ENCODE assay signal across 26 cellular contexts in genomic region chr7:43664681-43665080, GRCh38.
A peak's percentile ranks its signal among the peaks of the same experiment; 100 is the strongest.
DNase-seq lines count a peak whose midpoint lies in the region; ATAC-seq, FAIRE-seq and TF ChIP-seq lines count a peak whose summit lies in the region.
"Had no signal": no experiment of that assay in that cellular context is flagged by ENCODE, and none has a peak within 500 bp of the region (broad histone marks: within the 10 kb centered on the region; RNA-seq: fewer than 3 reads in every experiment).

No MANE protein-coding gene starts in this region.

- CTCF ChIA-PET in activated CD4-positive, alpha-beta memory T cell treated with anti-CD3 and anti-CD28 coated beads for 36 hours (lab: Charles Lee): interaction anchor here (1.0 to 1.7 kb wide), 3 partner anchors 12 to 82 kb away, joined by 3 to 9 read pairs (median 3); partner anchors contain the start of gene STK17A
- CTCF ChIA-PET in activated CD4-positive, alpha-beta memory T cell treated with anti-CD3 and anti-CD28 coated beads, Interleukin-2, amount 10 ng/mL, durations not matched to agents 7 days and 5 days (lab: Charles Lee): interaction anchor here (1.0 to 2.5 kb wide), 3 partner anchors 14 to 82 kb away, joined by 3 to 11 read pairs (median 4); partner anchors contain the start of gene STK17A
- CTCF ChIA-PET in WTC11 (lab: Charles Lee): no interaction called here

- peak; percentile 88 for FAIRE-seq in GM12892 (lab: Jason Lieb, UNC)

- H2AK5ac ChIP-seq in mesenchymal stem cell (ENCODE audit: low read length, severe bottlenecking): no peak overlapping the region

- H3K4me3 ChIP-seq in mesenchymal stem cell (ENCODE audit: insufficient read depth in 1 of 2, low read depth in 1 of 2, low read length in 2 of 2) (no peak overlapping the region), colonic mucosa (no peak overlapping the region)
- H3K4me3 ChIP-seq: adrenal gland, breast epithelium, tibial artery had no signal

- H3K9me3 ChIP-seq in mesenchymal stem cell (ENCODE audit: control insufficient read depth, low read length) (no peaks in the 10 kb centered on the region), colonic mucosa (no peaks in the 10 kb centered on the region)
- H3K9me3 ChIP-seq: breast epithelium, tibial artery had no signal

- ATAC-seq in WTC11 (no peak), HG02678 (IDR thresholded peaks at IDR 0.05; ENCODE audit: unreplicated experiment) (no peak)

- H3K27me3 Mint-ChIP-seq in activated CD4-positive, alpha-beta memory T cell treated with anti-CD3 and anti-CD28 coated beads for 36 hours: no peaks in the 10 kb centered on the region
- H3K27me3 Mint-ChIP-seq in activated CD4-positive, alpha-beta memory T cell treated with anti-CD3 and anti-CD28 coated beads, Interleukin-2, amount 10 ng/mL, durations not matched to agents 7 days and 5 days: no peaks in the 10 kb centered on the region
- H3K27me3 Mint-ChIP-seq in WTC11 (ENCODE audit: low read depth): no peaks in the 10 kb centered on the region
- H3K27me3 Mint-ChIP-seq: activated CD4-positive, alpha-beta T cell treated with anti-CD3 and anti-CD28 coated beads, Interleukin-2, amount 10 ng/mL, durations not matched to agents 7 days and 5 days had no signal

- peak overlapping the region; percentile 81 for H3K27ac Mint-ChIP-seq in activated CD4-positive, alpha-beta memory T cell treated with anti-CD3 and anti-CD28 coated beads for 36 hours
- H3K27ac Mint-ChIP-seq in activated CD4-positive, alpha-beta memory T cell treated with anti-CD3 and anti-CD28 coated beads, Interleukin-2, amount 10 ng/mL, durations not matched to agents 7 days and 5 days: no peak overlapping the region
- peak overlapping the region; percentile 37; the same call in 1 of the 2 replicates for H3K27ac Mint-ChIP-seq in WTC11
- H3K27ac Mint-ChIP-seq: HFFc6 had no signal

- peaks cover 72% of the 10 kb centered on the region for H3K4me1 Mint-ChIP-seq in activated CD4-positive, alpha-beta memory T cell treated with anti-CD3 and anti-CD28 coated beads for 36 hours (ENCODE audit: low read depth)
- peaks cover 50% of the 10 kb centered on the region for H3K4me1 Mint-ChIP-seq in activated CD4-positive, alpha-beta memory T cell treated with anti-CD3 and anti-CD28 coated beads, Interleukin-2, amount 10 ng/mL, durations not matched to agents 7 days and 5 days
- peaks cover 45% of the 10 kb centered on the region for H3K4me1 Mint-ChIP-seq in WTC11

- no CpG with 5 or more reads among the region's 1 CpG for WGBS in mesenchymal stem cell

- no peak overlapping the region for H3K4me3 Mint-ChIP-seq in activated CD4-positive, alpha-beta memory T cell treated with anti-CD3 and anti-CD28 coated beads for 36 hours
- H3K4me3 Mint-ChIP-seq in activated CD4-positive, alpha-beta memory T cell treated with anti-CD3 and anti-CD28 coated beads, Interleukin-2, amount 10 ng/mL, durations not matched to agents 7 days and 5 days: no peak overlapping the region
- no peak overlapping the region for H3K4me3 Mint-ChIP-seq in WTC11
- H3K4me3 Mint-ChIP-seq: activated CD4-positive, alpha-beta T cell treated with anti-CD3 and anti-CD28 coated beads, Interleukin-2, amount 10 ng/mL, durations not matched to agents 7 days and 5 days; HFFc6 had no signal

- H3K9ac ChIP-seq in mesenchymal stem cell (ENCODE audit: low read length) (no peak overlapping the region), colonic mucosa (ENCODE audit: low read depth in 2 of 2, low read length in 2 of 2) (no peak overlapping the region)

- H3K36me3 ChIP-seq in mesenchymal stem cell (ENCODE audit: control insufficient read depth in 1 of 2, insufficient read depth in 2 of 2, low read depth in 1 of 2, low read length in 2 of 2) (no peaks in the 10 kb centered on the region), colonic mucosa (no peaks in the 10 kb centered on the region)
- H3K36me3 ChIP-seq: adrenal gland, breast epithelium had no signal

- no peak overlapping the region for H3K18ac ChIP-seq in mesenchymal stem cell (ENCODE audit: low read depth in 1 of 2, low read length in 2 of 2)

- intact Hi-C loops in activated CD4-positive, alpha-beta memory T cell treated with anti-CD3 and anti-CD28 coated beads for 36 hours (cut with micrococcal nuclease): no loop called here
- intact Hi-C loops in colonic mucosa (cut with DNase I): no loop called here

- peaks cover 16% of the 10 kb centered on the region for H3K79me1 ChIP-seq in mesenchymal stem cell (replicated peaks; ENCODE audit: low read length, poor library complexity, severe bottlenecking)

- no peak overlapping the region for H3K4ac ChIP-seq in mesenchymal stem cell (ENCODE audit: low read depth in 1 of 2, low read length in 2 of 2)

- no peak overlapping the region for H4K91ac ChIP-seq in mesenchymal stem cell (ENCODE audit: low read length)

- POLR2A ChIA-PET in activated CD4-positive, alpha-beta memory T cell treated with anti-CD3 and anti-CD28 coated beads for 36 hours (lab: Charles Lee): interaction anchor here (1.1 to 2.5 kb wide), 4 partner anchors 15 to 82 kb away, joined by 3 to 8 read pairs (median 5); partner anchors contain the start of gene STK17A
- POLR2A ChIA-PET in activated CD4-positive, alpha-beta memory T cell treated with anti-CD3 and anti-CD28 coated beads, Interleukin-2, amount 10 ng/mL, durations not matched to agents 7 days and 5 days (lab: Charles Lee): interaction anchor here (3.9 kb wide), 1 partner anchor 15 kb away, joined by 20 read pairs; no protein-coding TSS in a partner anchor
- POLR2A ChIA-PET in WTC11 (lab: Charles Lee): no interaction called here

- no peak overlapping the region for H2BK15ac ChIP-seq in mesenchymal stem cell (ENCODE audit: low read depth, poor library complexity, severe bottlenecking)

- H2BK12ac ChIP-seq in mesenchymal stem cell (ENCODE audit: low read length in 2 of 2): no peak overlapping the region

- no peaks in the 10 kb centered on the region for H3K27me3 ChIP-seq in mesenchymal stem cell (ENCODE audit: control insufficient read depth in 1 of 2, insufficient read depth in 1 of 2, low read length in 2 of 2)
- no peaks in the 10 kb centered on the region for H3K27me3 ChIP-seq in colonic mucosa
- H3K27me3 ChIP-seq: adrenal gland, breast epithelium, tibial artery had no signal

- peaks cover 39% of the 10 kb centered on the region for H3K36me3 Mint-ChIP-seq in activated CD4-positive, alpha-beta memory T cell treated with anti-CD3 and anti-CD28 coated beads for 36 hours
- H3K36me3 Mint-ChIP-seq in activated CD4-positive, alpha-beta memory T cell treated with anti-CD3 and anti-CD28 coated beads, Interleukin-2, amount 10 ng/mL, durations not matched to agents 7 days and 5 days (ENCODE audit: low read depth): peaks cover 57% of the 10 kb centered on the region
- peaks cover 44% of the 10 kb centered on the region for H3K36me3 Mint-ChIP-seq in WTC11

- H3K23ac ChIP-seq in mesenchymal stem cell (ENCODE audit: low read length in 2 of 2): no peak overlapping the region

- TF ChIP-seq CTCF in WTC11 (IDR thresholded peaks at IDR 0.05): no peak
- TF ChIP-seq CTCF in colonic mucosa (IDR thresholded peaks at IDR 0.05): no peak

- peaks cover 14% of the 10 kb centered on the region for H3K9me3 Mint-ChIP-seq in activated CD4-positive, alpha-beta memory T cell treated with anti-CD3 and anti-CD28 coated beads for 36 hours
- peaks cover 12% of the 10 kb centered on the region for H3K9me3 Mint-ChIP-seq in activated CD4-positive, alpha-beta memory T cell treated with anti-CD3 and anti-CD28 coated beads, Interleukin-2, amount 10 ng/mL, durations not matched to agents 7 days and 5 days
- H3K9me3 Mint-ChIP-seq in WTC11: peaks cover 20% of the 10 kb centered on the region
- H3K9me3 Mint-ChIP-seq: HFFc6 had no signal

- H4K8ac ChIP-seq in mesenchymal stem cell (ENCODE audit: low read length): no peak overlapping the region

- H2BK120ac ChIP-seq in mesenchymal stem cell (ENCODE audit: low read depth, low read length): no peak overlapping the region

- no peak for TF ChIP-seq POLR2A in GM12892 (IDR thresholded peaks at IDR 0.05; ENCODE audit: low read depth, low read length)

- no peak overlapping the region for H3K14ac ChIP-seq in mesenchymal stem cell (ENCODE audit: low read length in 2 of 2)

- H2BK5ac ChIP-seq in mesenchymal stem cell (ENCODE audit: low read depth, low read length, poor library complexity, severe bottlenecking): no peak overlapping the region

- DNase-seq in activated CD4-positive, alpha-beta memory T cell treated with anti-CD3 and anti-CD28 coated beads for 36 hours: no peak
- no peak for DNase-seq in activated CD4-positive, alpha-beta memory T cell treated with anti-CD3 and anti-CD28 coated beads, Interleukin-2, amount 10 ng/mL, durations not matched to agents 7 days and 5 days
- DNase-seq in GM12892 (ENCODE audit: insufficient read length) (no peak), WTC11 (ENCODE audit: low spot score) (no peak), mesenchymal stem cell (peak; percentile 36), colonic mucosa (no peak), SHP77 (lab: John Stamatoyannopoulos, UW) (no peak)
- DNase-seq: 8988T; activated CD4-positive, alpha-beta T cell treated with anti-CD3 and anti-CD28 coated beads, Interleukin-2, amount 10 ng/mL, durations not matched to agents 7 days and 5 days; adrenal gland; AML-193; COR-L47; dermis blood vessel endothelial cell; DMS79 treated with DMSO at 0.1 percent for 48 hours; head of caudate nucleus; HFFc6; NCI-H1048; NCI-H2081; NCI-H446; OCI-M1; Right ventricle myocardium superior; stimulated activated CD4-positive, alpha-beta T cell treated with anti-CD3 and anti-CD28 coated beads, Interleukin-2, amount 100 ng/mL, for 48 hours; stimulated activated naive CD4-positive, alpha-beta T cell treated with Interleukin-2 at 50 U/mL for 16 hours; tibial artery had no signal

- H3K4me1 ChIP-seq in mesenchymal stem cell (ENCODE audit: control insufficient read depth, insufficient read depth, low read depth, low read length): peaks cover 3% of the 10 kb centered on the region
- H3K4me1 ChIP-seq in colonic mucosa: no peaks in the 10 kb centered on the region
- H3K4me1 ChIP-seq: breast epithelium had no signal

- H3K27ac ChIP-seq in mesenchymal stem cell (ENCODE audit: low read length, poor library complexity, severe bottlenecking) (no peak overlapping the region), colonic mucosa (no peak overlapping the region)
- H3K27ac ChIP-seq: adrenal gland, breast epithelium, tibial artery had no signal

- H3K4me2 ChIP-seq in mesenchymal stem cell (ENCODE audit: low read length, poor library complexity, severe bottlenecking): no peak overlapping the region

- no peak overlapping the region for H2AFZ ChIP-seq in mesenchymal stem cell (ENCODE audit: low read depth, low read length)

TF ChIP-seq in WTC11, 78 proteins besides CTCF, POLR2A, EP300 and RAD21 (continues in another document):
- TF ChIP-seq FOXJ3 (CRISPR knock-in tag; IDR thresholded peaks at IDR 0.05; ENCODE audit: borderline replicate concordance) (no peak), GRHL2 (CRISPR knock-in tag; IDR thresholded peaks at IDR 0.05; ENCODE audit: insufficient replicate concordance, severe bottlenecking) (no peak)
